ENCODE assay signal across 1 cellular context in the genomic region with DNA sequence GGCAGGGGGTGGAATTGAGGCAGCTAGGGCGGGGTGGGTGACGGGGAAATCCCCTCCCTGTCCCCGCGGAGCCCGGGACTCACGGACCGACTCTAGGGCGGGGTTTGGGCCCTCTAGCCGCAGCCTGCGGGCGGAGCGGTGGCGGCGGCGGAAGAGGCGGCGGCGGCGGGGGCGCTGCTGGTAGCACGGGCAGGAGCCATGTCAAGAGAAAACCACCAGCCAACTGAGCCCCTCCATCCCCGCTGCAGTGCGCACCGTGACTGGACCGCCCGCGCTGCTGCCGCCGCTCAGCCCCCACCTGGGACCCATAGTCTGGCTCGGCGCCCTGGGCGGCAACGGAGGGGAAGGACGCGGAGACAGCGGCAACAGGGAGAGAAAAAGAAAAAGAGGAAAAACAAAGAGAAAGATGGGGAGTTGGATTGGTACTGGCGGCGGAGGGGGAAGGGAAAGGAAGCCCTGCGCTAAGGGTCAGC.
TF ChIP-seq lines count a peak whose summit lies in the region.

No MANE protein-coding gene starts in this region.

TF ChIP-seq in GM12878, 131 proteins besides CTCF, POLR2A, EP300 and RAD21 (continued from another document):
- TF ChIP-seq, protein P1, sequence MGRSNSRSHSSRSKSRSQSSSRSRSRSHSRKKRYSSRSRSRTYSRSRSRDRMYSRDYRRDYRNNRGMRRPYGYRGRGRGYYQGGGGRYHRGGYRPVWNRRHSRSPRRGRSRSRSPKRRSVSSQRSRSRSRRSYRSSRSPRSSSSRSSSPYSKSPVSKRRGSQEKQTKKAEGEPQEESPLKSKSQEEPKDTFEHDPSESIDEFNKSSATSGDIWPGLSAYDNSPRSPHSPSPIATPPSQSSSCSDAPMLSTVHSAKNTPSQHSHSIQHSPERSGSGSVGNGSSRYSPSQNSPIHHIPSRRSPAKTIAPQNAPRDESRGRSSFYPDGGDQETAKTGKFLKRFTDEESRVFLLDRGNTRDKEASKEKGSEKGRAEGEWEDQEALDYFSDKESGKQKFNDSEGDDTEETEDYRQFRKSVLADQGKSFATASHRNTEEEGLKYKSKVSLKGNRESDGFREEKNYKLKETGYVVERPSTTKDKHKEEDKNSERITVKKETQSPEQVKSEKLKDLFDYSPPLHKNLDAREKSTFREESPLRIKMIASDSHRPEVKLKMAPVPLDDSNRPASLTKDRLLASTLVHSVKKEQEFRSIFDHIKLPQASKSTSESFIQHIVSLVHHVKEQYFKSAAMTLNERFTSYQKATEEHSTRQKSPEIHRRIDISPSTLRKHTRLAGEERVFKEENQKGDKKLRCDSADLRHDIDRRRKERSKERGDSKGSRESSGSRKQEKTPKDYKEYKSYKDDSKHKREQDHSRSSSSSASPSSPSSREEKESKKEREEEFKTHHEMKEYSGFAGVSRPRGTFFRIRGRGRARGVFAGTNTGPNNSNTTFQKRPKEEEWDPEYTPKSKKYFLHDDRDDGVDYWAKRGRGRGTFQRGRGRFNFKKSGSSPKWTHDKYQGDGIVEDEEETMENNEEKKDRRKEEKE (IDR thresholded peaks at IDR 0.05) = no peak
- no peak for TF ChIP-seq PAX5 (IDR thresholded peaks at IDR 0.05; ENCODE audit: borderline replicate concordance, low read depth, low read length)
- TF ChIP-seq, protein P2, sequence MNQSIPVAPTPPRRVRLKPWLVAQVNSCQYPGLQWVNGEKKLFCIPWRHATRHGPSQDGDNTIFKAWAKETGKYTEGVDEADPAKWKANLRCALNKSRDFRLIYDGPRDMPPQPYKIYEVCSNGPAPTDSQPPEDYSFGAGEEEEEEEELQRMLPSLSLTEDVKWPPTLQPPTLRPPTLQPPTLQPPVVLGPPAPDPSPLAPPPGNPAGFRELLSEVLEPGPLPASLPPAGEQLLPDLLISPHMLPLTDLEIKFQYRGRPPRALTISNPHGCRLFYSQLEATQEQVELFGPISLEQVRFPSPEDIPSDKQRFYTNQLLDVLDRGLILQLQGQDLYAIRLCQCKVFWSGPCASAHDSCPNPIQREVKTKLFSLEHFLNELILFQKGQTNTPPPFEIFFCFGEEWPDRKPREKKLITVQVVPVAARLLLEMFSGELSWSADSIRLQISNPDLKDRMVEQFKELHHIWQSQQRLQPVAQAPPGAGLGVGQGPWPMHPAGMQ (IDR thresholded peaks at IDR 0.05; ENCODE audit: borderline replicate concordance) = peak; percentile 40; the same call in 1 of the 2 replicates
- TF ChIP-seq SIN3A (IDR thresholded peaks at IDR 0.05; ENCODE audit: low read depth, low read length) = no peak
- TF ChIP-seq ZBED1 (IDR thresholded peaks at IDR 0.05; ENCODE audit: borderline replicate concordance) = no peak; the same call in 1 of the 2 replicates
- no peak for TF ChIP-seq KAT2A (conservative IDR thresholded peaks at IDR 0.05; ENCODE audit: control insufficient read depth, low read depth, low read length)
- TF ChIP-seq, protein P3, sequence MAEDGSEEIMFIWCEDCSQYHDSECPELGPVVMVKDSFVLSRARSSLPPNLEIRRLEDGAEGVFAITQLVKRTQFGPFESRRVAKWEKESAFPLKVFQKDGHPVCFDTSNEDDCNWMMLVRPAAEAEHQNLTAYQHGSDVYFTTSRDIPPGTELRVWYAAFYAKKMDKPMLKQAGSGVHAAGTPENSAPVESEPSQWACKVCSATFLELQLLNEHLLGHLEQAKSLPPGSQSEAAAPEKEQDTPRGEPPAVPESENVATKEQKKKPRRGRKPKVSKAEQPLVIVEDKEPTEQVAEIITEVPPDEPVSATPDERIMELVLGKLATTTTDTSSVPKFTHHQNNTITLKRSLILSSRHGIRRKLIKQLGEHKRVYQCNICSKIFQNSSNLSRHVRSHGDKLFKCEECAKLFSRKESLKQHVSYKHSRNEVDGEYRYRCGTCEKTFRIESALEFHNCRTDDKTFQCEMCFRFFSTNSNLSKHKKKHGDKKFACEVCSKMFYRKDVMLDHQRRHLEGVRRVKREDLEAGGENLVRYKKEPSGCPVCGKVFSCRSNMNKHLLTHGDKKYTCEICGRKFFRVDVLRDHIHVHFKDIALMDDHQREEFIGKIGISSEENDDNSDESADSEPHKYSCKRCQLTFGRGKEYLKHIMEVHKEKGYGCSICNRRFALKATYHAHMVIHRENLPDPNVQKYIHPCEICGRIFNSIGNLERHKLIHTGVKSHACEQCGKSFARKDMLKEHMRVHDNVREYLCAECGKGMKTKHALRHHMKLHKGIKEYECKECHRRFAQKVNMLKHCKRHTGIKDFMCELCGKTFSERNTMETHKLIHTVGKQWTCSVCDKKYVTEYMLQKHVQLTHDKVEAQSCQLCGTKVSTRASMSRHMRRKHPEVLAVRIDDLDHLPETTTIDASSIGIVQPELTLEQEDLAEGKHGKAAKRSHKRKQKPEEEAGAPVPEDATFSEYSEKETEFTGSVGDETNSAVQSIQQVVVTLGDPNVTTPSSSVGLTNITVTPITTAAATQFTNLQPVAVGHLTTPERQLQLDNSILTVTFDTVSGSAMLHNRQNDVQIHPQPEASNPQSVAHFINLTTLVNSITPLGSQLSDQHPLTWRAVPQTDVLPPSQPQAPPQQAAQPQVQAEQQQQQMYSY (CRISPR knock-in tag; IDR thresholded peaks at IDR 0.05) = no peak
- TF ChIP-seq FOXK2 (IDR thresholded peaks at IDR 0.05) = no peak
- TF ChIP-seq TCF12 (IDR thresholded peaks at IDR 0.05; ENCODE audit: low read depth, low read length) = no peak
- no peak for TF ChIP-seq SMAD1 (IDR thresholded peaks at IDR 0.05; ENCODE audit: low read depth, partially characterized antibody)
- TF ChIP-seq, protein P4, sequence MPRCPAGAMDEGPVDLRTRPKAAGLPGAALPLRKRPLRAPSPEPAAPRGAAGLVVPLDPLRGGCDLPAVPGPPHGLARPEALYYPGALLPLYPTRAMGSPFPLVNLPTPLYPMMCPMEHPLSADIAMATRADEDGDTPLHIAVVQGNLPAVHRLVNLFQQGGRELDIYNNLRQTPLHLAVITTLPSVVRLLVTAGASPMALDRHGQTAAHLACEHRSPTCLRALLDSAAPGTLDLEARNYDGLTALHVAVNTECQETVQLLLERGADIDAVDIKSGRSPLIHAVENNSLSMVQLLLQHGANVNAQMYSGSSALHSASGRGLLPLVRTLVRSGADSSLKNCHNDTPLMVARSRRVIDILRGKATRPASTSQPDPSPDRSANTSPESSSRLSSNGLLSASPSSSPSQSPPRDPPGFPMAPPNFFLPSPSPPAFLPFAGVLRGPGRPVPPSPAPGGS (IDR thresholded peaks at IDR 0.05; ENCODE audit: borderline replicate concordance, insufficient read depth, low read depth, low read length, poor library complexity, severe bottlenecking) = peak; percentile 64
- TF ChIP-seq EZH2 (IDR thresholded peaks at IDR 0.05; ENCODE audit: borderline replicate concordance, control insufficient read depth, low read depth, low read length) = no peak
- no peak for TF ChIP-seq NR2C2 (IDR thresholded peaks at IDR 0.05; ENCODE audit: borderline replicate concordance, control insufficient read depth, insufficient read length, low read depth)
- TF ChIP-seq RFX5 (IDR thresholded peaks at IDR 0.05; ENCODE audit: low read depth, low read length) = no peak
